Comparison of ENCODE assay signal across 31 cellular contexts in the genomic region with DNA sequence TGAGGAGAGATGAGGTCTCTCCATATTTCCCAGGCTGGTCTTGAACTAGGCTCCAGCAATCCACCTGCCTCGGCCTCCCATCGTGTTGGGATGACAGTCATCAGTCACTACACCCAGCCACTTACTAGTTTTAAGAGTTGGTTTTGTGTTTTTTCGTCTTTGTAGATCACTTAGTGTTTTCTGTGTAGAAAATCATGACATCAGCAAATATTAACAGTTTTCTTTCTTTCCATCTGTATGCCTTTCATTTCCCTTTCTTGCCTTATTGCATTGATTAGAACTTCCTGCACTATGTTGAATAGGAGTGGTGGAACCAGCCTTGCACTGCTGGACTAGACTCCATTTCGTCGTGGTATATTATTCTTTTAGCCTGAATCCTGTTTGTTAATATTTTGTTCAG.
"Had no signal": no experiment of that assay in that cellular context is flagged by ENCODE, and none has a peak within 500 bp of the region (broad histone marks: within the 10 kb centered on the region; RNA-seq: fewer than 3 reads in every experiment).

No MANE protein-coding gene starts in this region.

- H3K4me3 ChIP-seq: adrenal gland, body of pancreas, esophagus muscularis mucosa, gastrocnemius medialis, heart left ventricle had no signal

- H3K4me1 Mint-ChIP-seq: activated CD4-positive, alpha-beta memory T cell treated with anti-CD3 and anti-CD28 coated beads, Interleukin-2, amount 10 ng/mL, durations not matched to agents 7 days and 5 days; activated CD4-positive, alpha-beta T cell treated with anti-CD3 and anti-CD28 coated beads, Interleukin-2, amount 10 ng/mL, durations not matched to agents 7 days and 5 days; activated naive CD4-positive, alpha-beta T cell treated with anti-CD3 and anti-CD28 coated beads, Interleukin-2, amount 50 U/mL, for 24 hours; activated naive CD8-positive, alpha-beta T cell treated with anti-CD3 and anti-CD28 coated beads for 36 hours; activated naive CD8-positive, alpha-beta T cell treated with anti-CD3 and anti-CD28 coated beads, Interleukin-2, amount 50 U/mL, for 24 hours had no signal

- H3K9me3 ChIP-seq: adrenal gland, body of pancreas, esophagus muscularis mucosa, gastrocnemius medialis had no signal

- H3K27me3 ChIP-seq: adrenal gland, body of pancreas, esophagus muscularis mucosa, foreskin keratinocyte, gastrocnemius medialis, heart left ventricle had no signal

- H3K4me1 ChIP-seq: adrenal gland, body of pancreas, esophagus muscularis mucosa, foreskin keratinocyte, gastrocnemius medialis, heart left ventricle had no signal

- ATAC-seq: activated naive CD8-positive, alpha-beta T cell treated with anti-CD3 and anti-CD28 coated beads, Interleukin-2, amount 50 U/mL, for 24 hours; activated T-cell treated with anti-CD3 and anti-CD28 coated beads, Interleukin-2, amount 50 U/mL, for 4 hours; body of pancreas; effector memory CD8-positive, alpha-beta T cell; foreskin keratinocyte; gastrocnemius medialis; heart left ventricle had no signal

- H3K27ac Mint-ChIP-seq: activated CD4-positive, alpha-beta memory T cell treated with anti-CD3 and anti-CD28 coated beads, Interleukin-2, amount 10 ng/mL, durations not matched to agents 7 days and 5 days; activated CD4-positive, alpha-beta T cell treated with anti-CD3 and anti-CD28 coated beads, Interleukin-2, amount 10 ng/mL, durations not matched to agents 7 days and 5 days; activated naive CD4-positive, alpha-beta T cell treated with anti-CD3 and anti-CD28 coated beads for 36 hours; activated naive CD4-positive, alpha-beta T cell treated with anti-CD3 and anti-CD28 coated beads, Interleukin-2, amount 50 U/mL, for 24 hours; activated naive CD8-positive, alpha-beta T cell treated with anti-CD3 and anti-CD28 coated beads for 36 hours; activated naive CD8-positive, alpha-beta T cell treated with anti-CD3 and anti-CD28 coated beads, Interleukin-2, amount 50 U/mL, for 24 hours; activated T-helper 1 cell treated with anti-CD3 and anti-CD28 coated beads, Interleukin-12 subunit alpha, Interleukin-12 subunit beta, Interleukin-2, Interleukin-4 antibody, amounts not matched to agents 30 ng/mL and 10 ng/mL and 1 ng/mL, durations not matched to agents 14 hours and 24 hours and 36 hours; activated T-helper 2 cell treated with anti-CD3 and anti-CD28 coated beads, Interferon-gamma antibody, Interleukin-2, Interleukin-4, amounts not matched to agents 10 μg/mL and 5 μg/mL and 100 μg/mL, durations not matched to agents 14 hours and 24 hours and 36 hours; effector memory CD8-positive, alpha-beta T cell had no signal

- H3K36me3 Mint-ChIP-seq: activated naive CD4-positive, alpha-beta T cell treated with anti-CD3 and anti-CD28 coated beads, Interleukin-2, amount 50 U/mL, for 24 hours had no signal

- DNase-seq: activated CD4-positive, alpha-beta memory T cell treated with anti-CD3 and anti-CD28 coated beads, Interleukin-2, amount 10 ng/mL, durations not matched to agents 7 days and 5 days; activated CD4-positive, alpha-beta T cell treated with anti-CD3 and anti-CD28 coated beads for 1 hour; activated CD4-positive, alpha-beta T cell treated with anti-CD3 and anti-CD28 coated beads for 4 hours; activated CD4-positive, alpha-beta T cell treated with anti-CD3 and anti-CD28 coated beads, Interleukin-2, amount 10 ng/mL, durations not matched to agents 7 days and 5 days; activated CD4-positive, alpha-beta T cell treated with anti-CD3 and anti-CD28 coated beads, Interleukin-2, amount 50 U/mL, for 4 hours; activated CD8-positive, alpha-beta memory T cell treated with anti-CD3 and anti-CD28 coated beads, Interleukin-2, amount 50 U/mL, for 48 hours; activated effector memory CD4-positive, alpha-beta T cell treated with anti-CD3 and anti-CD28 coated beads, Interleukin-2, amount 50 U/mL, for 16 hours; activated naive CD4-positive, alpha-beta T cell treated with anti-CD3 and anti-CD28 coated beads for 36 hours; activated naive CD8-positive, alpha-beta T cell treated with anti-CD3 and anti-CD28 coated beads for 36 hours; activated naive CD8-positive, alpha-beta T cell treated with anti-CD3 and anti-CD28 coated beads, Interleukin-2, amount 50 U/mL, for 24 hours; activated T-cell treated with anti-CD3 and anti-CD28 coated beads, Interleukin-2, amount 50 U/mL, for 4 hours; adrenal gland; amygdala; aorta; body of pancreas; caudate nucleus; cortex of kidney; dermis blood vessel endothelial cell; effector CD4-positive, alpha-beta T cell; effector memory CD8-positive, alpha-beta T cell; erythroblast; foreskin keratinocyte; gastrocnemius medialis; glutamatergic neuron; heart left ventricle; T-helper 2 cell had no signal

- H3K4me3 Mint-ChIP-seq: activated CD4-positive, alpha-beta memory T cell treated with anti-CD3 and anti-CD28 coated beads, Interleukin-2, amount 10 ng/mL, durations not matched to agents 7 days and 5 days; activated CD4-positive, alpha-beta T cell treated with anti-CD3 and anti-CD28 coated beads, Interleukin-2, amount 10 ng/mL, durations not matched to agents 7 days and 5 days; activated naive CD4-positive, alpha-beta T cell treated with anti-CD3 and anti-CD28 coated beads for 36 hours; activated naive CD4-positive, alpha-beta T cell treated with anti-CD3 and anti-CD28 coated beads, Interleukin-2, amount 50 U/mL, for 24 hours; activated naive CD8-positive, alpha-beta T cell treated with anti-CD3 and anti-CD28 coated beads for 36 hours; activated naive CD8-positive, alpha-beta T cell treated with anti-CD3 and anti-CD28 coated beads, Interleukin-2, amount 50 U/mL, for 24 hours; activated T-cell treated with anti-CD3 and anti-CD28 coated beads, Interleukin-2, amount 50 U/mL, for 4 hours; activated T-helper 1 cell treated with anti-CD3 and anti-CD28 coated beads, Interleukin-12 subunit alpha, Interleukin-12 subunit beta, Interleukin-2, Interleukin-4 antibody, amounts not matched to agents 30 ng/mL and 10 ng/mL and 1 ng/mL, durations not matched to agents 14 hours and 24 hours and 36 hours; effector memory CD8-positive, alpha-beta T cell had no signal

- H3K27ac ChIP-seq: adrenal gland, body of pancreas, esophagus muscularis mucosa, foreskin keratinocyte, gastrocnemius medialis, heart left ventricle had no signal

- FAIRE-seq: colon had no signal

- H3K36me3 ChIP-seq: adrenal gland, esophagus muscularis mucosa, gastrocnemius medialis, heart left ventricle had no signal

- H3K27me3 Mint-ChIP-seq: activated CD4-positive, alpha-beta memory T cell treated with anti-CD3 and anti-CD28 coated beads, Interleukin-2, amount 10 ng/mL, durations not matched to agents 7 days and 5 days; activated CD4-positive, alpha-beta T cell treated with anti-CD3 and anti-CD28 coated beads, Interleukin-2, amount 10 ng/mL, durations not matched to agents 7 days and 5 days; activated naive CD8-positive, alpha-beta T cell treated with anti-CD3 and anti-CD28 coated beads for 36 hours; activated naive CD8-positive, alpha-beta T cell treated with anti-CD3 and anti-CD28 coated beads, Interleukin-2, amount 50 U/mL, for 24 hours; effector memory CD8-positive, alpha-beta T cell had no signal
